Comparison of ENCODE assay signal across 22 cellular contexts in the genomic region with DNA sequence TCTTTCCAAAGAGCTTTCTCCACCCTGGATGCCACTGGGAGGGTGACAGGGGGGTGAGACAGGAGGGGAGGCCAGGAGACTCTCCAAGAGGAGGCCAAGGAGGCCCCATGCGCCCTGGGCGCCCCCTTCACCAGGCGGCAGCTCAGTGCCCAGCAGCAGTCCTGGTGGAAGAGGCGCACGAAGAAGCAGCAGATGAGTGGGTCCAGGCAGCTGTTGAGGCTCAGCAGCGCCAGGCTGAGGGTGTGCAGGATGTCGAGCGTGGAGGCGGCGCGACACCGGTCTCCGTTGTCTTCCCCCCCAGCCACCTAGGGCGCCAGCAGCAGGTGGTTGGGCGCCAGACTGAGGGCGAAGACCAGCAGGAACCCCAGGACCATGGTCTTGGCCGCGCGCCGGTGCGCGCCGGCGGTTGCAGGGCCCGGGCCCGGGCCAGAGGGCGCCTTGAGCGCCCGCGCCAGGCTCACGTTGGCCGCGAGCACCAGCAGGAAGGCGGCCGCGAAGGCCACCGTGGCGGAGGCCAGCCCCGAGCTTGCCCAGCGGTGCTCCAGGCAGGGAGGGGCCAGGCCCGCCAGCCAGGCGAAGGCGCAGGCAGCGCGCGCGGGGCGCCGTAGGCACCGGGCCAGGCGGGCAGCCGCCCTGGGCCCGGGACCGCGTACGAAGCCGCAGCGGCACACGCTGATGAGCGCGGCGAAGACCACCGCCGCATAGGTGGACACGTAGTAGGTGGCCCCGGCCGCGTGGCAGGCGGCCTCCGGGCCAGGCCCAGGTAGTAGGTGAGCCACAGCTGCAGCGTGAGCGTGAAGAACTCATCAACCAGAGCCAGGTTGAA. TPM values are rescaled to one million over a fixed set of nuclear protein-coding genes. Genes with fewer than 3 reads are reported as not detected.
"Had no signal": no experiment of that assay in that cellular context is flagged by ENCODE, and none has a peak within 500 bp of the region (broad histone marks: within the 10 kb centered on the region; RNA-seq: fewer than 3 reads in every experiment).

No MANE protein-coding gene starts in this region.

- ATAC-seq: activated T-cell treated with anti-CD3 and anti-CD28 coated beads, Interleukin-2, amount 50 U/mL, for 72 hours; left colon; naive thymus-derived CD8-positive, alpha-beta T cell had no signal

- H3K9me3 ChIP-seq: heart left ventricle, tibial nerve had no signal

- H3K27ac Mint-ChIP-seq: activated CD4-positive, alpha-beta memory T cell treated with anti-CD3 and anti-CD28 coated beads, Interleukin-2, amount 10 ng/mL, durations not matched to agents 7 days and 5 days; endodermal cell; neural progenitor cell; stimulated activated naive CD8-positive, alpha-beta T cell treated with anti-CD3 and anti-CD28 coated beads, Interleukin-15, Interleukin-2, amounts not matched to agents 100 ng/mL and 50 ng/mL, for 24 hours; T-helper 1 cell treated with Interleukin-12 subunit alpha and Interleukin-12 subunit beta and Interleukin-4 antibody, amounts not matched to agents 30 μg/mL and 1 μg/mL, for 36 hours had no signal

- H3K27me3 ChIP-seq: heart left ventricle, neural progenitor cell, tibial nerve had no signal

- H3K4me3 ChIP-seq: coronary artery, lung, neural progenitor cell, tibial nerve had no signal

- H3K36me3 ChIP-seq: neural progenitor cell had no signal

- H3K27me3 Mint-ChIP-seq: activated CD4-positive, alpha-beta memory T cell treated with anti-CD3 and anti-CD28 coated beads, Interleukin-2, amount 10 ng/mL, durations not matched to agents 7 days and 5 days; naive thymus-derived CD8-positive, alpha-beta T cell; progenitor cell of endocrine pancreas; stimulated activated naive CD8-positive, alpha-beta T cell treated with anti-CD3 and anti-CD28 coated beads, Interleukin-15, Interleukin-2, amounts not matched to agents 100 ng/mL and 50 ng/mL, for 24 hours had no signal

- H3K27ac ChIP-seq: coronary artery, heart left ventricle, neural progenitor cell, tibial nerve had no signal

- H3K9me3 Mint-ChIP-seq: activated CD4-positive, alpha-beta memory T cell treated with anti-CD3 and anti-CD28 coated beads, Interleukin-2, amount 10 ng/mL, durations not matched to agents 7 days and 5 days; activated T-cell treated with anti-CD3 and anti-CD28 coated beads, Interleukin-2, amount 50 U/mL, for 72 hours; endodermal cell; neural progenitor cell; T-helper 1 cell treated with Interleukin-12 subunit alpha and Interleukin-12 subunit beta and Interleukin-4 antibody, amounts not matched to agents 30 μg/mL and 1 μg/mL, for 36 hours had no signal

- DNase-seq: activated CD4-positive, alpha-beta memory T cell treated with anti-CD3 and anti-CD28 coated beads, Interleukin-2, amount 10 ng/mL, durations not matched to agents 7 days and 5 days; activated CD4-positive, alpha-beta T cell treated with anti-CD3 and anti-CD28 coated beads for 4 hours; activated CD4-positive, CD25-positive, alpha-beta regulatory T cell; activated effector memory CD4-positive, alpha-beta T cell treated with Interleukin-2 at 50 U/mL for 16 hours; activated naive CD4-positive, alpha-beta T cell treated with anti-CD3 and anti-CD28 coated beads for 36 hours; activated T-cell treated with anti-CD3 and anti-CD28 coated beads, Interleukin-2, amount 50 U/mL, for 72 hours; anterior cingulate cortex; endodermal cell; heart left ventricle; islet precursor cell; left colon; naive thymus-derived CD8-positive, alpha-beta T cell; retina; stimulated activated CD4-positive, alpha-beta T cell treated with anti-CD3 and anti-CD28 coated beads, Interleukin-4, amount 100 ng/mL, for 24 hours had no signal

- H3K4me3 Mint-ChIP-seq: activated CD4-positive, alpha-beta memory T cell treated with anti-CD3 and anti-CD28 coated beads, Interleukin-2, amount 10 ng/mL, durations not matched to agents 7 days and 5 days; activated naive CD4-positive, alpha-beta T cell treated with anti-CD3 and anti-CD28 coated beads for 36 hours; activated T-cell treated with anti-CD3 and anti-CD28 coated beads, Interleukin-2, amount 50 U/mL, for 72 hours; endodermal cell; naive thymus-derived CD8-positive, alpha-beta T cell; neural progenitor cell; stimulated activated naive CD8-positive, alpha-beta T cell treated with anti-CD3 and anti-CD28 coated beads, Interleukin-15, Interleukin-2, amounts not matched to agents 100 ng/mL and 50 ng/mL, for 24 hours; T-helper 1 cell treated with Interleukin-12 subunit alpha and Interleukin-12 subunit beta and Interleukin-4 antibody, amounts not matched to agents 30 μg/mL and 1 μg/mL, for 36 hours had no signal

- H3K4me1 ChIP-seq: tibial nerve had no signal

- H3K36me3 Mint-ChIP-seq: neural progenitor cell had no signal

- H3K4me1 Mint-ChIP-seq: neural progenitor cell had no signal

RNA-seq across cellular contexts. Expression of gene DLGAP3, which starts 47.1 kb away (rescaled TPM):
- total RNA-seq: urinary bladder had no signal
